12 cellular contexts compared by ENCODE assay signal in the genomic region with DNA sequence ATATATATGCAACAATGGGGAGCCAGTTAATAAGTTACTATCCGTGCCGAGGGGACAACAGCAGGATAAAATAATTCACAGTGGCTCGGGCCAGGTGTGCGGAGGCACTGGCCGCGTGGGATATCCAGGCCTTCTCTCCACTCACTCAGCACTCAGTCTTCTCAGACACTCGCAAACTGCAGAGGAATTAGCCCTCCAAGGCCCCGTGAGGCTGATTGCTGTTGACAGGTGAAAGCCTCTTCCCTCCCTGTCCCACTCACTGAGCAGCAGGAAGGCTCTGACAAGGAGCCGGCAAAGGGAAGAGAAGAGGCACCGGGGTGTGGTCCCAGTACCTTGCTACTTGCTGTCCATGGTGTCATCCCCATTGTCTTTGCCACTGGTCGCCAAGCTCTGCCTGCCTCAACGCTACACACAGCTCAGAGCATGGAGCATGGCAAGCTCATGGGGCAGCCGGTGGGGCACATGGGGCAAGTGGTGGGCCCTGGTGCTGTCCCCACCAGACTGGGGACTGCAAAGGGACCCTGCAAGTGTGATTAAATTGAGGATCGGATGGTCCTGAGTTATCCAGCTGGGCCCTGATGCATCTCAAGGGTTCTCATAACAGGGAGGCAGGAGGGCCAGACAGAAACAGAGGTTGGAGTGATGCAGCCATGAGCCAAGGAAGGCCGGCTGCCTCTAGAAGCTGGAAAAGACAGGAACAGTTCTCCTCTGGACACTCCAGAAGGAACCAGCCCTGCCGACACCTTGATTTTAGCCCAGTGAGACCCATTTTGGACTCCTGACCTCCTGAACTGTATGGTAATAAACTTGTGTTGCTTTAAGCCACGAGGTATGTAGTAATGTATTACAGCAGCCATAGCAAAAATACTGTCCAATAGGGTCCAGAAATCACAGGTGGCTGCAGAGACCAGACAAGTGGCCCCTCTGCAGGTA.
"Had no signal": no experiment of that assay in that cellular context is flagged by ENCODE, and none has a peak within 500 bp of the region (broad histone marks: within the 10 kb centered on the region; RNA-seq: fewer than 3 reads in every experiment).

No MANE protein-coding gene starts in this region.

- H3K36me3 ChIP-seq: tibial artery had no signal

- H3K27ac ChIP-seq: skin epidermis, tibial artery had no signal

- H3K9me3 ChIP-seq: mucosa of descending colon had no signal

- H3K4me3 ChIP-seq: mucosa of descending colon, skin epidermis, tibial artery had no signal

- DNase-seq: activated CD4-positive, alpha-beta T cell treated with anti-CD3 and anti-CD28 coated beads, Interleukin-2, amount 10 ng/mL, durations not matched to agents 7 days and 5 days; activated CD4-positive, CD25-positive, alpha-beta regulatory T cell; dermis blood vessel endothelial cell; erythroblast; mammary epithelial cell; naive thymus-derived CD8-positive, alpha-beta T cell; nucleus accumbens; T-helper 2 cell; tibial artery had no signal

- FAIRE-seq: TTC549 had no signal

- ATAC-seq: mucosa of descending colon; naive thymus-derived CD8-positive, alpha-beta T cell had no signal
